Comparison of ENCODE assay signal across 1 cellular context in genomic region chr7:4776160-4776623, GRCh38.
TF ChIP-seq lines count a peak whose summit lies in the region.

No MANE protein-coding gene starts in this region.

TF ChIP-seq in GM23338, 12 proteins besides CTCF, POLR2A, EP300 and RAD21 (continued from another document):
- TF ChIP-seq ZNF462 (CRISPR knock-in tag; IDR thresholded peaks at IDR 0.05) = no peak
- no peak for TF ChIP-seq EZH2 (IDR thresholded peaks at IDR 0.05; ENCODE audit: low read depth, unreplicated experiment)
- no peak for TF ChIP-seq CREB1 (CRISPR knock-in tag; IDR thresholded peaks at IDR 0.05; ENCODE audit: low read depth)
- TF ChIP-seq ZNF331 (CRISPR knock-in tag; IDR thresholded peaks at IDR 0.05; ENCODE audit: low read depth) = no peak
- TF ChIP-seq ZNF114 (CRISPR knock-in tag; IDR thresholded peaks at IDR 0.05) = no peak
TF ChIP-seq in GM23338: peak in this region for 0.
